In genomic region chr5:178145965-178146820, GRCh38 we compare ENCODE assay signal across 8 cellular contexts. TPM values are rescaled to one million over a fixed set of nuclear protein-coding genes. Genes with fewer than 3 reads are reported as not detected.
DNase-seq lines count a peak whose midpoint lies in the region; ATAC-seq and TF ChIP-seq lines count a peak whose summit lies in the region.

No MANE protein-coding gene starts in this region.

- ATAC-seq in GM18868 (IDR thresholded peaks at IDR 0.05; ENCODE audit: unreplicated experiment), result peak; percentile 73
- ATAC-seq in heart right ventricle, result peak; percentile 26 to 59 (median 44)
- no peak for ATAC-seq in HG02973 (IDR thresholded peaks at IDR 0.05; ENCODE audit: unreplicated experiment)

- H3K27me3 ChIP-seq in A673 (replicated peaks; ENCODE audit: insufficient read depth, low read depth, low read length, poor library complexity) (no peaks in the 10 kb centered on the region), heart right ventricle (no peaks in the 10 kb centered on the region)

- intact Hi-C loops in A673 (cut with micrococcal nuclease; ENCODE audit: unreplicated experiment) (loop anchor here (1.0 kb wide), 1 partner anchor 70 kb away; no protein-coding TSS in a partner anchor), heart right ventricle (cut with DNase I) (loop anchor here in 9 of 10 donors (1.0 to 5.0 kb wide), 4 partner anchors 34 to 70 kb away; partner anchors contain the start of gene N4BP3 (in 1 of the 9))

- POLR2A ChIA-PET in A673 (lab: Charles Lee; ENCODE audit: low non-redundant PET), result no interaction called here

- no peaks in the 10 kb centered on the region for H3K9me3 ChIP-seq in A673 (ENCODE audit: low read depth, low read length, poor library complexity, severe bottlenecking)
- no peaks in the 10 kb centered on the region for H3K9me3 ChIP-seq in heart right ventricle

- H3K36me3 ChIP-seq in A673 (ENCODE audit: insufficient read depth, low read length, poor library complexity, severe bottlenecking), result peaks cover 69% of the 10 kb centered on the region
- peaks cover 0 to 100% (median 67%) of the 10 kb centered on the region in 9 donors for H3K36me3 ChIP-seq in heart right ventricle

- TF ChIP-seq CTCF in A673 (conservative IDR thresholded peaks at IDR 0.05; ENCODE audit: low read depth, low read length) (peak; percentile 61), heart right ventricle (IDR thresholded peaks at IDR 0.05) (peak; percentile 44 to 76 (median 69))

- no TSS peak for BruUV-seq in A673 (replicated peaks; lab: Mats Ljungman, UMichigan)

- no peak overlapping the region for H3K4me3 ChIP-seq in A673 (ENCODE audit: low read depth, low read length, poor library complexity, severe bottlenecking)
- no peak overlapping the region for H3K4me3 ChIP-seq in heart right ventricle

- WGBS in heart right ventricle, 2 donors, result 64 to 65% methylated on average over 14 of the region's 14 CpGs

- peak; percentile 20 for DNase-seq in A673 (ENCODE audit: low spot score)
- DNase-seq in HuH-7.5 (ENCODE audit: low spot score), result peak; percentile 86
- DNase-seq in SHP77 treated with DMSO at 0.1 percent for 48 hours (lab: John Stamatoyannopoulos, UW), result peak; percentile 34
- DNase-seq in activated naive CD4-positive, alpha-beta T cell (lab: John Stamatoyannopoulos, UW), result peak; percentile 25 to 73 (median 46)
- peak; percentile 48 to 51 for DNase-seq in heart right ventricle
- peak; percentile 37 to 57 (median 54) for DNase-seq in stimulated activated CD4-positive, alpha-beta T cell treated with anti-CD3 and anti-CD28 coated beads, Interleukin-12 subunit alpha, Interleukin-12 subunit beta, amount 100 ng/mL, for 48 hours (ENCODE audit: low read depth in 2 of 3, low spot score in 1 of 3)

- CTCF ChIA-PET in A673 (lab: Charles Lee), result no interaction called here

- H3K4me1 ChIP-seq in A673 (ENCODE audit: insufficient read depth, low read length, poor library complexity, severe bottlenecking) (no peaks in the 10 kb centered on the region), heart right ventricle (peaks cover 0 to 16% (median 7%) of the 10 kb centered on the region in 9 donors)

- H3K27ac ChIP-seq in A673 (ENCODE audit: low read depth, low read length, poor library complexity, severe bottlenecking) (no peak overlapping the region), heart right ventricle (no peak overlapping the region)

RNA-seq across cellular contexts. Expression of gene NHP2, which starts 7.5 kb away (rescaled TPM):
- 223 and 232 TPM in 2 replicates for total RNA-seq in A673 (2021)
- total RNA-seq in heart right ventricle, result 10 to 100 TPM; 66.7 to 95.8 (median 74.5) TPM
- polyA plus RNA-seq in heart right ventricle, result 100 to 1,000 TPM in 1 of 2 donors, 10 to 100 TPM in 1; 59.8 to 272 TPM

RNA-seq across cellular contexts. Expression of gene RMND5B, which starts 15.4 kb away (rescaled TPM):
- total RNA-seq in A673 (2021) (37.0 and 38.0 TPM in 2 replicates), heart right ventricle (10 to 100 TPM; 29.1 to 38.5 (median 32.8) TPM)
- 10 to 100 TPM; 29.3 to 34.2 TPM for polyA plus RNA-seq in heart right ventricle

RNA-seq across cellular contexts. Expression of gene N4BP3, which starts 32.9 kb away (rescaled TPM):
- total RNA-seq in A673 (2021) (0.66 and 0.73 TPM in 2 replicates), heart right ventricle (1 to 10 TPM; 1.1 to 5.5 (median 2.5) TPM)
- 1 to 10 TPM; 2.9 to 3.4 TPM for polyA plus RNA-seq in heart right ventricle

RNA-seq across cellular contexts. Expression of gene GMCL2, which starts 41.0 kb away (rescaled TPM):
- total RNA-seq in A673 (2021) (not detected in 2 replicates), heart right ventricle (not detected)
- polyA plus RNA-seq in heart right ventricle, result not detected

RNA-seq across cellular contexts. Expression of gene HNRNPAB, which starts 58.1 kb away (rescaled TPM):
- total RNA-seq in A673 (2021) (369 and 408 TPM in 2 replicates), heart right ventricle (100 to 1,000 TPM in 2 of 10 donors, 10 to 100 TPM in 8; 70.8 to 132 (median 81.4) TPM)
- 100 to 1,000 TPM in 1 of 2 donors, 10 to 100 TPM in 1; 84.6 to 140 TPM for polyA plus RNA-seq in heart right ventricle

Comparison
In these comparisons a context has a peak if more than half of its experiments do, and no peak if none do; other contexts are left out.
1. DNase-seq: peak in every context shown above with its lines; median percentile 86 in HuH-7.5; 54 in stimulated activated CD4-positive, alpha-beta T cell treated with anti-CD3 and anti-CD28 coated beads, Interleukin-12 subunit alpha, Interleukin-12 subunit beta, amount 100 ng/mL, for 48 hours; 50 in heart right ventricle; 46 in activated naive CD4-positive, alpha-beta T cell; 34 in SHP77 treated with DMSO at 0.1 percent for 48 hours; 20 in A673.